1 cellular context compared by ENCODE assay signal in the genomic region with DNA sequence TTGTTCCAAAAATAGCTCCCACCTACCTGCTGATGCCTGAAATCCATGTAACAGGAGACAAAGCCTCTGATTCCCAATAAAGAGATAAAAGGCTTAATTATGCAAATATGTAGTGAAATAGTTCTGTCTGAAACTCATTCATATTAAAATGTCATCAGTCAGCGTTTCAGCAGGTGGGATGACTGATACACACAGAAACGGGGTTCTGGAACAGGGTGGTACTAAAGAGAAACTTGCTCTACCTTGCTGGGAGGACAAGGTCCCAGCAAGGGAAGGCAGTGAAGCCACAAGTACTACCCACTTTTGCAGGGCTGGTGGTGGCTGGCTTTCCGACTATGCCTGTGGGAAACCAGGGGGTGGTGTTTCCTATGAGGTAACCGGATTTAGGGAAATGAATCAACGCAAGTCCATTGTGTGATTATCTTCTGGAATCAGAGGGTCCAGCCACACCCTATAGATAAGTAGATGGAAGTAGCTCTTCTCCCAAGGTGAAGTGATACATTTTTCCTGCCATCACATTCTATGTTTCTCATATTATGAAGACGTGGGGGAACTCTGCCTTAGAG.
TF ChIP-seq lines count a peak whose summit lies in the region.

No MANE protein-coding gene starts in this region.

TF ChIP-seq in endothelial cell of umbilical vein, 7 proteins besides CTCF, POLR2A, EP300 and RAD21:
- TF ChIP-seq MYC (IDR thresholded peaks at IDR 0.05; ENCODE audit: low read depth, low read length) (no peak), EZH2 (IDR thresholded peaks at IDR 0.05; ENCODE audit: borderline replicate concordance, low read depth, low read length, severe bottlenecking) (no peak), GATA2 (IDR thresholded peaks at IDR 0.05; ENCODE audit: insufficient read depth, insufficient read length, low read depth, low read length) (peak; percentile 99), JUN (IDR thresholded peaks at IDR 0.05; ENCODE audit: borderline replicate concordance, insufficient read depth, insufficient read length, low read depth) (peak; percentile 82), FOS (IDR thresholded peaks at IDR 0.05; ENCODE audit: borderline replicate concordance, insufficient read depth, low read length) (peak; percentile 92), POLR2AphosphoS5 (IDR thresholded peaks at IDR 0.05; ENCODE audit: insufficient read depth, low read depth, low read length) (peak; percentile 79), MAX (IDR thresholded peaks at IDR 0.05; ENCODE audit: insufficient read depth, insufficient read length) (no peak)
TF ChIP-seq in endothelial cell of umbilical vein: peak in this region for 4.
